ENCODE assay signal across 28 cellular contexts in genomic region chr10:7296648-7297047, GRCh38.
"Had no signal": no experiment of that assay in that cellular context is flagged by ENCODE, and none has a peak within 500 bp of the region (broad histone marks: within the 10 kb centered on the region; RNA-seq: fewer than 3 reads in every experiment).

No MANE protein-coding gene starts in this region.

- H3K27me3 ChIP-seq: gastrocnemius medialis, neural progenitor cell, right atrium auricular region, stomach, upper lobe of right lung had no signal

- H3K27ac Mint-ChIP-seq: activated CD4-positive, alpha-beta T cell treated with anti-CD3 and anti-CD28 coated beads for 36 hours; mesothelial cell of epicardium; neural progenitor cell; T-helper 2 cell treated with Interferon-gamma antibody and Interleukin-4, amounts not matched to agents 5 μg/mL and 100 μg/mL, for 36 hours had no signal

- H3K9me3 Mint-ChIP-seq: activated naive CD4-positive, alpha-beta T cell treated with anti-CD3 and anti-CD28 coated beads, Interleukin-2, amount 50 U/mL, for 24 hours; immature natural killer cell; mesothelial cell of epicardium; naive B cell; neural progenitor cell; T-helper 2 cell treated with Interferon-gamma antibody and Interleukin-4, amounts not matched to agents 5 μg/mL and 100 μg/mL, for 36 hours had no signal

- H3K27ac ChIP-seq: gastrocnemius medialis, neural progenitor cell, right atrium auricular region, stomach, tibial artery, upper lobe of right lung had no signal

- DNase-seq: activated CD4-positive, alpha-beta T cell treated with anti-CD3 and anti-CD28 coated beads for 36 hours; activated CD4-positive, alpha-beta T cell treated with anti-CD3 and anti-CD28 coated beads, Interleukin-2, amount 50 U/mL, for 48 hours; activated CD4-positive, CD25-positive, alpha-beta regulatory T cell; activated CD8-positive, alpha-beta memory T cell treated with anti-CD3 and anti-CD28 coated beads for 24 hours; activated gamma-delta T cell treated with Interleukin-2 at 50 U/mL for 16 hours; effector memory CD4-positive, alpha-beta T cell; erythroblast; gastrocnemius medialis; glutamatergic neuron; hypothalamus; immature natural killer cell; kidney; naive B cell; stimulated activated CD4-positive, alpha-beta T cell treated with anti-CD3 and anti-CD28 coated beads, Interleukin-1b, Interleukin-23, amount 100 ng/mL, for 48 hours; stimulated activated CD4-positive, alpha-beta T cell treated with anti-CD3 and anti-CD28 coated beads, Interleukin-4, amount 100 ng/mL, for 4 hours; stimulated activated CD8-positive, alpha-beta memory T cell treated with anti-CD3 and anti-CD28 coated beads, Interleukin-4, amount 100 ng/mL, for 48 hours; stimulated activated naive B cell treated with anti-CD40 and anti-IgM and Interleukin-4, amounts not matched to agents 10 μg/mL and 1 μg/mL and 100 μg/mL, for 72 hours; stomach; tibial artery; upper lobe of right lung had no signal

- H3K36me3 Mint-ChIP-seq: mesothelial cell of epicardium, naive B cell, neural progenitor cell had no signal

- ATAC-seq: activated CD4-positive, alpha-beta T cell treated with anti-CD3 and anti-CD28 coated beads for 36 hours; gastrocnemius medialis; stimulated activated naive B cell treated with anti-CD40 and anti-IgM and Interleukin-4, amounts not matched to agents 10 μg/mL and 1 μg/mL and 100 μg/mL, for 72 hours; upper lobe of right lung had no signal

- H3K9me3 ChIP-seq: gastrocnemius medialis, right atrium auricular region, stomach, tibial artery, upper lobe of right lung had no signal

- FAIRE-seq: bronchial epithelial cell, colon, kidney had no signal

- H3K4me3 Mint-ChIP-seq: activated CD4-positive, alpha-beta T cell treated with anti-CD3 and anti-CD28 coated beads for 36 hours; activated naive CD4-positive, alpha-beta T cell treated with anti-CD3 and anti-CD28 coated beads, Interleukin-2, amount 50 U/mL, for 24 hours; mesothelial cell of epicardium; naive B cell; neural progenitor cell; stimulated activated naive B cell treated with anti-CD40 and anti-IgM and Interleukin-4, amounts not matched to agents 10 μg/mL and 1 μg/mL and 100 μg/mL, for 72 hours; T-helper 2 cell treated with Interferon-gamma antibody and Interleukin-4, amounts not matched to agents 5 μg/mL and 100 μg/mL, for 36 hours had no signal

- H3K36me3 ChIP-seq: gastrocnemius medialis, neural progenitor cell, right atrium auricular region, stomach, tibial artery, upper lobe of right lung had no signal

- H3K27me3 Mint-ChIP-seq: activated CD4-positive, alpha-beta T cell treated with anti-CD3 and anti-CD28 coated beads for 36 hours; activated naive CD4-positive, alpha-beta T cell treated with anti-CD3 and anti-CD28 coated beads, Interleukin-2, amount 50 U/mL, for 24 hours; naive B cell; stimulated activated naive B cell treated with anti-CD40 and anti-IgM and Interleukin-4, amounts not matched to agents 10 μg/mL and 1 μg/mL and 100 μg/mL, for 72 hours had no signal

- H3K4me3 ChIP-seq: gastrocnemius medialis, neural progenitor cell, right atrium auricular region, smooth muscle cell, stomach, tibial artery, upper lobe of right lung had no signal
